In the genomic region with DNA sequence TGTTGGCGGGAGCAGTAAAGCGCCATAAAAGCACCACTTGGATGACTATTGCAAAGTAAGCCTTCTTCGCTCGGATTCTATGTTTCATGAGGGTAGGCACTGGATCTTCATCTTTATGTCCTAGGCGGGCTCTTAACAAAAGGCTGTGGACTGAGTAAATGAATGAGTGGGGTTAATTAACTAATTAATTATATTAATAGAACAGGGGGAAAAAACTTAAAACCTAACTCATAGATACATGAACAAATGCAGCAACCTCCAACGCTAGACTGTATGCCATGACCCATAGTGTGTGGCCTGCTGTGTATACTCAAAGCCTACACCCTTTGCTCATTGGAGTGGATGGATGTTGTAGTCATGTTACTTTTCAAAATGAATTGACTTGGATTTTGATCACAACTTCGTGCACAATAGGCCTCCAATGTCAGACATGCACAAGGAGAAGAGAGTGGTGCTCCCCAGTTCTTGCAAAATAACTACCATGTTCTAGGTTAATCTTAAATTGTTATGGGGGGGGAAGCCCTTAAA, we compare ENCODE assay signal across 1 cellular context.
TF ChIP-seq lines count a peak whose summit lies in the region.

No MANE protein-coding gene starts in this region.

TF ChIP-seq in HCT116, 20 proteins besides CTCF, POLR2A, EP300 and RAD21 (continued from another document):
- no peak for TF ChIP-seq SRF (IDR thresholded peaks at IDR 0.05; ENCODE audit: low read depth)
- no peak for TF ChIP-seq POLR2AphosphoS5 (IDR thresholded peaks at IDR 0.05; ENCODE audit: low read depth, low read length)
TF ChIP-seq in HCT116: peak in this region for 0.
